21 cellular contexts compared by ENCODE assay signal in the genomic region with DNA sequence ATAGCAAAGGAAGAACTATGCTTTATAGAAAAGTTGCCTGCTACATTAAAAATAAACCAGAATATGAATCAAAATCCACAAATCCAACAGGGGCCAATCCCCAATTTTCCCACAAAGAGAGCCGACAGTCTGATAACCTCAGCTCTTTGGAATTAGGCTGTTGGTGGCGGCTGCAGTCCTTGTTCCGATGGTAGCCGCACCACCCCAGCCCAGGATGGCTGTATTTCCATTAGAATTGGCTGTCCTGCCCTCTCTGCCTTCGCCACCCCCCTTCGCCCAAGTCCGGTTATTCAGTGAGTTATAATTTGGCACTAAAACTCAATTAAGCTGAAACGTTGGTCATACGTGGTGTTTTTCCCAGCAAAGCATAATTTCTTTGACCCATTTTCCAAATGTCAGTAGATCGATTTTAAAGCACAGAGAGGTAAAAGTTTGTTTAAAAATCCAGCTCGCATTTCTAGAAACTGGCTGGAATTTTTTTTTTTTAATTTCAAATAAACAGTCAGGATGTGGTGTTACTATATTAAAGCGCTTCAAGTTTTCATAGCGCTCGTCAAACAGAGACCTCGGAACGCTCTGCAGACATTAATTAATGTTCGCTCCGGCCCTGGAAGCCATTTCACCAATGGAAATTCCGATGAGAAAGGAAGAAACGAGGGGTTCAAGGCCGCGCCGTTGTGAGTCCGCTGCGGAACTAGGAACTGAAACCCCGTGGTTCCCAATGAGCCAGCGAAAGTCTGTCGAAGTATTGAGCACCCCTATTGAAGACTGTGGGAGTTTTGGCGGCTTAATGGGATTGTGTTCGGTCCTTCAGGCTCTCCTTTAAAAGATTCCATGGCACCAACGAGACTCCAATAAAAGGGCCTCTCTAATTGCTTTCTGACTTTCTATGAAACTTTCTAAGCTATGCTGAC.
DNase-seq lines count a peak whose midpoint lies in the region; ATAC-seq and TF ChIP-seq lines count a peak whose summit lies in the region.
"Had no signal": no experiment of that assay in that cellular context is flagged by ENCODE, and none has a peak within 500 bp of the region (broad histone marks: within the 10 kb centered on the region; RNA-seq: fewer than 3 reads in every experiment).

No MANE protein-coding gene starts in this region.

- CTCF ChIA-PET in CD4-positive, alpha-beta T cell (lab: Charles Lee), result no interaction called here

- H3K4me2 ChIP-seq in hepatocyte, result peak overlapping the region; percentile 54

- H3K4me1 ChIP-seq in HUES6 (ENCODE audit: control insufficient read depth, insufficient read depth, low read length) (peaks cover 11% of the 10 kb centered on the region), hepatocyte (ENCODE audit: insufficient read depth) (peaks cover 12% of the 10 kb centered on the region)

- peak in 1 of 10 experiments; percentile 2 for DNase-seq in CD4-positive, alpha-beta T cell
- DNase-seq in hepatocyte (ENCODE audit: low spot score) (no peak), neural crest cell (ENCODE audit: low read depth, low spot score) (no peak), cerebellar cortex (ENCODE audit: low spot score) (no peak), SHP77 treated with DMSO at 0.1 percent for 48 hours (lab: John Stamatoyannopoulos, UW) (no peak), foreskin fibroblast (no peak), HPDE6-E6E7 (ENCODE audit: extremely low spot score) (no peak)
- DNase-seq: activated CD4-positive, CD25-positive, alpha-beta regulatory T cell treated with anti-CD3 and anti-CD28 coated beads, Interleukin-2, amount 50 U/mL, for 72 hours; activated effector memory CD4-positive, alpha-beta T cell treated with Interleukin-2 at 50 U/mL for 16 hours; amniotic stem cell; CD4-positive, CD25-positive, alpha-beta regulatory T cell; effector memory CD4-positive, alpha-beta T cell; kidney; NCI-H524; stimulated activated naive CD4-positive, alpha-beta T cell treated with Interleukin-2 at 50 U/mL for 16 hours had no signal

- POLR2A ChIA-PET in CD4-positive, alpha-beta T cell (lab: Charles Lee), result no interaction called here

- H3K4me3 ChIP-seq in HUES6 (ENCODE audit: low read depth, low read length), result peak overlapping the region; percentile 32
- no peak overlapping the region for H3K4me3 ChIP-seq in hepatocyte
- H3K4me3 ChIP-seq in foreskin fibroblast (ENCODE audit: low read depth in 1 of 2, low read length in 2 of 2), result no peak overlapping the region
- H3K4me3 ChIP-seq: right lobe of liver, upper lobe of left lung had no signal

- H3K27ac Mint-ChIP-seq in CD4-positive, alpha-beta T cell, result no peak overlapping the region
- no peak overlapping the region for H3K27ac Mint-ChIP-seq in neural crest cell (ENCODE audit: unreplicated experiment)
- H3K27ac Mint-ChIP-seq: T-helper 2 cell treated with Interferon-gamma antibody and Interleukin-4, amounts not matched to agents 5 μg/mL and 100 μg/mL, for 36 hours had no signal

- H3K9me3 Mint-ChIP-seq in CD4-positive, alpha-beta T cell, result no peaks in the 10 kb centered on the region
- peaks cover 3% of the 10 kb centered on the region for H3K9me3 Mint-ChIP-seq in neural crest cell
- H3K9me3 Mint-ChIP-seq: central memory CD8-positive, alpha-beta T cell; T-helper 2 cell treated with Interferon-gamma antibody and Interleukin-4, amounts not matched to agents 5 μg/mL and 100 μg/mL, for 36 hours had no signal

- no peak for ATAC-seq in CD4-positive, alpha-beta T cell (ENCODE audit: poor library complexity)
- ATAC-seq: HCT116 had no signal

- TF ChIP-seq CTCF in CD4-positive, alpha-beta T cell (IDR thresholded peaks at IDR 0.05), result no peak
- TF ChIP-seq CTCF in hepatocyte (IDR thresholded peaks at IDR 0.05; ENCODE audit: poor library complexity) (no peak), neural crest cell (conservative IDR thresholded peaks at IDR 0.05) (no peak), foreskin fibroblast (IDR thresholded peaks at IDR 0.05; ENCODE audit: low read depth, low read length) (no peak)

- WGBS in hepatocyte (ENCODE audit: low lambda C conversion rate, missing lambda C conversion rate), result 34% methylated on average over 31 of the region's 31 CpGs

- intact Hi-C loops in CD4-positive, alpha-beta T cell (cut with DNase I, micrococcal nuclease), result no loop called here

- peaks cover 9% of the 10 kb centered on the region for H3K4me1 Mint-ChIP-seq in CD4-positive, alpha-beta T cell (ENCODE audit: low read depth)
- peaks cover 20% of the 10 kb centered on the region for H3K4me1 Mint-ChIP-seq in neural crest cell
- H3K4me1 Mint-ChIP-seq: central memory CD8-positive, alpha-beta T cell had no signal

- no peaks in the 10 kb centered on the region for H4K20me1 ChIP-seq in hepatocyte (ENCODE audit: insufficient read depth, poor library complexity, severe bottlenecking)

- H3K9me2 ChIP-seq in hepatocyte (replicated peaks; ENCODE audit: insufficient read depth), result no peaks in the 10 kb centered on the region

- H3K9ac ChIP-seq in HUES6 (ENCODE audit: low read length), result no peak overlapping the region

- H3K36me3 Mint-ChIP-seq in CD4-positive, alpha-beta T cell (ENCODE audit: low read depth), result no peaks in the 10 kb centered on the region
- H3K36me3 Mint-ChIP-seq in neural crest cell (ENCODE audit: low read depth), result no peaks in the 10 kb centered on the region
- H3K36me3 Mint-ChIP-seq: CD4-positive, CD25-positive, alpha-beta regulatory T cell had no signal

- no peaks in the 10 kb centered on the region for H3K79me2 ChIP-seq in hepatocyte

- peaks cover 78% of the 10 kb centered on the region for H3K27me3 ChIP-seq in CD4-positive, alpha-beta T cell (ENCODE audit: control insufficient read depth, insufficient read depth, low read length)
- peaks cover 81% of the 10 kb centered on the region for H3K27me3 ChIP-seq in HUES6 (ENCODE audit: control insufficient read depth, insufficient read depth, low read length)
- peaks cover 45% of the 10 kb centered on the region for H3K27me3 ChIP-seq in hepatocyte

- H3K4me3 Mint-ChIP-seq in CD4-positive, alpha-beta T cell, result peak overlapping the region; percentile 30
- peak overlapping the region; percentile 64 for H3K4me3 Mint-ChIP-seq in neural crest cell
- H3K4me3 Mint-ChIP-seq: CD4-positive, CD25-positive, alpha-beta regulatory T cell; central memory CD8-positive, alpha-beta T cell; T-helper 2 cell treated with Interferon-gamma antibody and Interleukin-4, amounts not matched to agents 5 μg/mL and 100 μg/mL, for 36 hours had no signal

- no peaks in the 10 kb centered on the region for H3K9me3 ChIP-seq in CD4-positive, alpha-beta T cell (ENCODE audit: control insufficient read depth, low read length)
- H3K9me3 ChIP-seq in HUES6 (ENCODE audit: control insufficient read depth, insufficient read depth, low read depth, low read length) (no peaks in the 10 kb centered on the region), hepatocyte (ENCODE audit: low read depth) (no peaks in the 10 kb centered on the region)
- H3K9me3 ChIP-seq: right lobe of liver, upper lobe of left lung had no signal

- H2AFZ ChIP-seq in hepatocyte, result no peak overlapping the region

- no peak overlapping the region for H3K27ac ChIP-seq in CD4-positive, alpha-beta T cell (ENCODE audit: low read depth, low read length)
- H3K27ac ChIP-seq in HUES6 (ENCODE audit: low read depth, low read length) (no peak overlapping the region), hepatocyte (no peak overlapping the region)
- H3K27ac ChIP-seq: right lobe of liver, upper lobe of left lung had no signal

- H3K36me3 ChIP-seq in HUES6 (ENCODE audit: control insufficient read depth, insufficient read depth, low read length) (no peaks in the 10 kb centered on the region), hepatocyte (replicated peaks; ENCODE audit: insufficient read depth, low read depth) (no peaks in the 10 kb centered on the region)
- H3K36me3 ChIP-seq: right lobe of liver, upper lobe of left lung had no signal

- peaks cover 67% of the 10 kb centered on the region for H3K27me3 Mint-ChIP-seq in CD4-positive, alpha-beta T cell
- peaks cover 60% of the 10 kb centered on the region for H3K27me3 Mint-ChIP-seq in neural crest cell (ENCODE audit: low read depth)
